24 cellular contexts compared by ENCODE assay signal in genomic region chr2:147810883-147811765, GRCh38.
"Had no signal": no experiment of that assay in that cellular context is flagged by ENCODE, and none has a peak within 500 bp of the region (broad histone marks: within the 10 kb centered on the region; RNA-seq: fewer than 3 reads in every experiment).

No MANE protein-coding gene starts in this region.

- H3K9ac ChIP-seq: parathyroid adenoma had no signal

- H3K27ac ChIP-seq: brain microvascular endothelial cell, gastroesophageal sphincter, hepatocyte, parathyroid adenoma, right atrium auricular region, spleen, tibial nerve, uterus had no signal

- H3K4me2 ChIP-seq: hepatocyte had no signal

- H3K4me3 ChIP-seq: gastroesophageal sphincter, hepatocyte, right atrium auricular region, spleen, tibial nerve, uterus had no signal

- FAIRE-seq: astrocyte had no signal

- H3K9me3 ChIP-seq: gastroesophageal sphincter, right atrium auricular region, spleen, tibial nerve, uterus had no signal

- ATAC-seq: activated T-helper 17 cell treated with anti-CD3 and anti-CD28 coated beads, Interleukin-2, amount 50 U/mL, for 72 hours; gastroesophageal sphincter; left ventricle myocardium superior; naive thymus-derived CD4-positive, alpha-beta T cell had no signal

- H3K36me3 ChIP-seq: brain microvascular endothelial cell, gastroesophageal sphincter, right atrium auricular region, spleen, tibial nerve, uterus had no signal

- H3K27me3 ChIP-seq: brain microvascular endothelial cell, gastroesophageal sphincter, hepatocyte, right atrium auricular region, tibial nerve, uterus had no signal

- DNase-seq: activated CD4-positive, alpha-beta memory T cell treated with anti-CD3 and anti-CD28 coated beads, Interleukin-2, amount 10 ng/mL, durations not matched to agents 7 days and 5 days; activated CD4-positive, alpha-beta T cell treated with anti-CD3 and anti-CD28 coated beads, Interleukin-2, amount 10 ng/mL, durations not matched to agents 24 days and 14 days; activated CD4-positive, CD25-positive, alpha-beta regulatory T cell treated with anti-CD3 and anti-CD28 coated beads, Interleukin-2, amount 50 U/mL, for 72 hours; activated CD8-positive, alpha-beta memory T cell treated with anti-CD3 and anti-CD28 coated beads, Interleukin-2, amount 50 U/mL, for 48 hours; activated gamma-delta T cell treated with Interleukin-2 at 50 U/mL for 16 hours; activated naive CD4-positive, alpha-beta T cell treated with anti-CD3 and anti-CD28 coated beads, Interleukin-2, amount 50 U/mL, for 16 hours; activated T-cell treated with anti-CD3 and anti-CD28 coated beads, Interleukin-2, amount 50 U/mL, for 24 hours; amniotic stem cell; brain microvascular endothelial cell; islet precursor cell; left ventricle myocardium superior; naive thymus-derived CD4-positive, alpha-beta T cell; nucleus accumbens; spleen; stimulated activated naive CD4-positive, alpha-beta T cell treated with Interleukin-2 at 50 U/mL for 16 hours; T1000; uterus had no signal

- H3K79me2 ChIP-seq: hepatocyte, parathyroid adenoma had no signal

- H2AFZ ChIP-seq: hepatocyte, parathyroid adenoma had no signal

- H3K4me1 ChIP-seq: gastroesophageal sphincter, parathyroid adenoma, right atrium auricular region, spleen, tibial nerve, uterus had no signal
